Comparison of ENCODE assay signal across 8 cellular contexts in genomic region chr6:96899019-96899418, GRCh38. TPM values are rescaled to one million over a fixed set of nuclear protein-coding genes. Genes with fewer than 3 reads are reported as not detected.
DNase-seq lines count a peak whose midpoint lies in the region; ATAC-seq and TF ChIP-seq lines count a peak whose summit lies in the region.

No MANE protein-coding gene starts in this region.

- CTCF ChIA-PET in CD8-positive, alpha-beta memory T cell (lab: Charles Lee) = interaction anchor here (0.9 to 3.3 kb wide), 5 partner anchors 9 to 161 kb away, joined by 3 to 15 read pairs (median 6); partner anchors contain the start of gene KLHL32
- CTCF ChIA-PET in PC-9 (lab: Charles Lee) = interaction anchor here (0.9 to 1.1 kb wide), 2 partner anchors 23 to 40 kb away, joined by 3 to 5 read pairs; no protein-coding TSS in a partner anchor

- peak overlapping the region; percentile 92 for H3K27ac ChIP-seq in CD8-positive, alpha-beta memory T cell (ENCODE audit: low read depth, low read length)
- H3K27ac ChIP-seq in HL-60 (replicated peaks) = peak overlapping the region; percentile 90; the same call in 1 of the 2 replicates
- peak overlapping the region; percentile 90 for H3K27ac ChIP-seq in PC-9

- H3K79me2 ChIP-seq in PC-9 (ENCODE audit: low read depth) = peaks cover 34% of the 10 kb centered on the region

- H3K9me3 ChIP-seq in CD8-positive, alpha-beta memory T cell (ENCODE audit: low read length) = no peaks in the 10 kb centered on the region
- no peaks in the 10 kb centered on the region for H3K9me3 ChIP-seq in PC-9 (ENCODE audit: insufficient read depth, low read depth)

- H3K27me3 ChIP-seq in CD8-positive, alpha-beta memory T cell (ENCODE audit: insufficient read depth, low read length, poor library complexity, severe bottlenecking) = no peaks in the 10 kb centered on the region
- no peaks in the 10 kb centered on the region for H3K27me3 ChIP-seq in HL-60 (ENCODE audit: insufficient read depth, poor library complexity, severe bottlenecking)
- H3K27me3 ChIP-seq in PC-9 (ENCODE audit: insufficient read depth, low read depth) = no peaks in the 10 kb centered on the region

- POLR2A ChIA-PET in CD8-positive, alpha-beta memory T cell (lab: Charles Lee) = interaction anchor here (1.4 to 2.7 kb wide), 2 partner anchors 23 to 25 kb away, joined by 7 to 16 read pairs; partner anchors contain the start of gene KLHL32
- POLR2A ChIA-PET in PC-9 (lab: Charles Lee; ENCODE audit: unreplicated experiment) = no interaction called here

- peaks cover 7% of the 10 kb centered on the region for H4K20me1 ChIP-seq in PC-9 (ENCODE audit: insufficient read depth)

- no peaks in the 10 kb centered on the region for H3K9me3 Mint-ChIP-seq in CD8-positive, alpha-beta memory T cell
- H3K9me3 Mint-ChIP-seq in naive B cell = no peaks in the 10 kb centered on the region

- H3K9me2 ChIP-seq in PC-9 (ENCODE audit: insufficient read depth) = no peaks in the 10 kb centered on the region

- TF ChIP-seq CTCF in HL-60 (IDR thresholded peaks at IDR 0.05; ENCODE audit: insufficient read depth, low read length) (no peak), PC-9 (conservative IDR thresholded peaks at IDR 0.05) (peak; percentile 74)

- H3K4me3 ChIP-seq in CD8-positive, alpha-beta memory T cell (ENCODE audit: low read length) = no peak overlapping the region
- H3K4me3 ChIP-seq in HL-60 (replicated peaks; ENCODE audit: insufficient read depth, low read length) = no peak overlapping the region
- peak overlapping the region; percentile 83 for H3K4me3 ChIP-seq in PC-9

- H3K4me1 Mint-ChIP-seq in CD8-positive, alpha-beta memory T cell = peaks cover 25 to 44% (median 39%) of the 10 kb centered on the region in 3 donors
- H3K4me1 Mint-ChIP-seq in naive B cell = peaks cover 15 to 31% (median 22%) of the 10 kb centered on the region in 3 donors

- peak overlapping the region in 1 of 8 donors; percentile 95 for H3K27ac Mint-ChIP-seq in CD8-positive, alpha-beta memory T cell
- peak overlapping the region in 2 of 6 donors; percentile 90 to 99 for H3K27ac Mint-ChIP-seq in naive B cell

- H3K36me3 Mint-ChIP-seq in CD8-positive, alpha-beta memory T cell = peaks cover 0 to 27% (median 3%) of the 10 kb centered on the region in 3 donors
- no peaks in the 10 kb centered on the region for H3K36me3 Mint-ChIP-seq in naive B cell

- peaks cover 7% of the 10 kb centered on the region; the same call in 1 of the 2 replicates for H3F3A ChIP-seq in PC-9 (ENCODE audit: insufficient read depth, low read depth)

- BruUV-seq in PC-9 (replicated peaks; lab: Mats Ljungman, UMichigan) = no TSS peak

- peaks cover 2% of the 10 kb centered on the region for H3K36me3 ChIP-seq in CD8-positive, alpha-beta memory T cell (ENCODE audit: insufficient read depth, low read length)
- H3K36me3 ChIP-seq in PC-9 (ENCODE audit: low read depth) = peaks cover 22% of the 10 kb centered on the region

- intact Hi-C loops in PC-9 (cut with micrococcal nuclease; ENCODE audit: unreplicated experiment) = loop anchor here (1.0 to 10.0 kb wide), 4 partner anchors 155 to 504 kb away; no protein-coding TSS in a partner anchor

- H3K4me1 ChIP-seq in CD8-positive, alpha-beta memory T cell (ENCODE audit: insufficient read depth, low read length) = peaks cover 32% of the 10 kb centered on the region
- H3K4me1 ChIP-seq in PC-9 (replicated peaks; ENCODE audit: insufficient read depth) = peaks cover 21% of the 10 kb centered on the region

- peak overlapping the region in 6 of 7 donors; percentile 46 to 98 (median 96) for H3K4me3 Mint-ChIP-seq in CD8-positive, alpha-beta memory T cell
- peak overlapping the region in 7 of 8 donors; percentile 93 to 99 (median 98) for H3K4me3 Mint-ChIP-seq in naive B cell

- ATAC-seq in naive B cell (ENCODE audit: low read depth in 2 of 2) (no peak), GM18520 (IDR thresholded peaks at IDR 0.05; ENCODE audit: unreplicated experiment) (no peak), GM18502 (IDR thresholded peaks at IDR 0.05; ENCODE audit: poor library complexity, unreplicated experiment) (no peak), HG03460 (IDR thresholded peaks at IDR 0.05; ENCODE audit: unreplicated experiment) (no peak)

- peak overlapping the region; percentile 87 for H3K4me2 ChIP-seq in PC-9

- H2AFZ ChIP-seq in PC-9 = 0 out of 2 replicates have a peak overlapping the region, but pooled peaks have one; percentile 98

- peaks cover 2 to 7% of the 10 kb centered on the region in 2 donors for H3K27me3 Mint-ChIP-seq in CD8-positive, alpha-beta memory T cell
- peaks cover 0 to 15% (median 9%) of the 10 kb centered on the region in 3 donors for H3K27me3 Mint-ChIP-seq in naive B cell

- no peak for DNase-seq in CD8-positive, alpha-beta memory T cell
- peak in 1 of 2 experiments; percentile 13 for DNase-seq in HL-60 (ENCODE audit: low read depth in 1 of 2, low spot score in 1 of 2)
- DNase-seq in PC-9 = peak in 1 of 2 experiments; percentile 59
- DNase-seq in epidermal melanocyte (ENCODE audit: insufficient read length, low spot score) = peak; percentile 34
- no peak for DNase-seq in naive B cell

RNA-seq across cellular contexts. Expression of gene NDUFAF4, which starts 1.3 kb away (rescaled TPM):
- 10 to 100 TPM; 69.3 to 76.5 TPM for total RNA-seq in CD8-positive, alpha-beta memory T cell
- polyA plus RNA-seq in CD8-positive, alpha-beta memory T cell = 84.9 TPM
- total RNA-seq in PC-9 (2021) = 32.1 and 35.7 TPM in 2 replicates
- polyA plus RNA-seq in naive B cell (ENCODE audit: low read depth in 6 of 6) = 10 to 100 TPM; 35.9 to 84.7 (median 71.4) TPM

RNA-seq across cellular contexts. Expression of gene KLHL32, which starts 25.5 kb away (rescaled TPM):
- under 1 TPM; 0.55 to 0.83 TPM for total RNA-seq in CD8-positive, alpha-beta memory T cell
- 0.84 TPM for polyA plus RNA-seq in CD8-positive, alpha-beta memory T cell
- 0.44 and 0.83 TPM in 2 replicates for total RNA-seq in PC-9 (2021)
- polyA plus RNA-seq in naive B cell (ENCODE audit: low read depth in 6 of 6) = under 1 TPM in 5 of 6 donors, not detected in 1; 0.63 to 0.94 (median 0.88) TPM
